ENCODE assay signal across 10 cellular contexts in genomic region chr12:3996322-3996721, GRCh38.
"Had no signal": no experiment of that assay in that cellular context is flagged by ENCODE, and none has a peak within 500 bp of the region (broad histone marks: within the 10 kb centered on the region; RNA-seq: fewer than 3 reads in every experiment).

No MANE protein-coding gene starts in this region.

- H3K27ac Mint-ChIP-seq: activated CD4-positive, alpha-beta T cell treated with anti-CD3 and anti-CD28 coated beads, Interleukin-2, amount 10 ng/mL, durations not matched to agents 24 days and 14 days; activated naive CD8-positive, alpha-beta T cell; stimulated activated effector memory CD8-positive, alpha-beta T cell treated with anti-CD3 and anti-CD28 coated beads, Interleukin-12 subunit alpha, Interleukin-12 subunit beta, amount 100 ng/mL, for 72 hours had no signal

- H3K27me3 ChIP-seq: right atrium auricular region had no signal

- H3K4me3 Mint-ChIP-seq: activated CD4-positive, alpha-beta T cell treated with anti-CD3 and anti-CD28 coated beads, Interleukin-2, amount 10 ng/mL, durations not matched to agents 24 days and 14 days; activated naive CD8-positive, alpha-beta T cell; stimulated activated effector memory CD8-positive, alpha-beta T cell treated with anti-CD3 and anti-CD28 coated beads, Interleukin-12 subunit alpha, Interleukin-12 subunit beta, amount 100 ng/mL, for 72 hours had no signal

- H3K27me3 Mint-ChIP-seq: activated naive CD8-positive, alpha-beta T cell had no signal

- H3K9me3 Mint-ChIP-seq: activated CD4-positive, alpha-beta T cell treated with anti-CD3 and anti-CD28 coated beads, Interleukin-2, amount 10 ng/mL, durations not matched to agents 24 days and 14 days; stimulated activated effector memory CD8-positive, alpha-beta T cell treated with anti-CD3 and anti-CD28 coated beads, Interleukin-12 subunit alpha, Interleukin-12 subunit beta, amount 100 ng/mL, for 72 hours had no signal

- H3K36me3 ChIP-seq: right atrium auricular region, tibial artery had no signal

- DNase-seq: posterior cingulate gyrus, T1000 had no signal

- H3K36me3 Mint-ChIP-seq: brain had no signal

- H3K27ac ChIP-seq: dorsolateral prefrontal cortex, right atrium auricular region, tibial artery, VCaP had no signal

- H3K9me3 ChIP-seq: right atrium auricular region, tibial artery had no signal

- H3K4me1 ChIP-seq: right atrium auricular region had no signal

- H3K4me3 ChIP-seq: dorsolateral prefrontal cortex, right atrium auricular region, tibial artery had no signal
